Comparison of ENCODE assay signal across 19 cellular contexts in genomic region chr9:2338770-2339169, GRCh38.
"Had no signal": no experiment of that assay in that cellular context is flagged by ENCODE, and none has a peak within 500 bp of the region (broad histone marks: within the 10 kb centered on the region; RNA-seq: fewer than 3 reads in every experiment).

No MANE protein-coding gene starts in this region.

- H3K4me1 ChIP-seq: right lobe of liver had no signal

- H3K4me3 ChIP-seq: coronary artery, left ventricle myocardium inferior, ovary, right lobe of liver, tibial nerve had no signal

- H3K27me3 ChIP-seq: ovary, right lobe of liver, tibial nerve had no signal

- ATAC-seq: activated CD8-positive, alpha-beta T cell treated with anti-CD3 and anti-CD28 coated beads, Interleukin-2, amount 10 ng/mL, durations not matched to agents 7 days and 5 days; right lobe of liver had no signal

- H3K36me3 ChIP-seq: left ventricle myocardium inferior, ovary, right lobe of liver, tibial nerve had no signal

- H3K27ac ChIP-seq: coronary artery, ovary, right lobe of liver, tibial nerve had no signal

- DNase-seq: activated CD4-positive, alpha-beta T cell treated with anti-CD3 and anti-CD28 coated beads, Interleukin-2, amount 10 ng/mL, durations not matched to agents 24 days and 14 days; activated CD4-positive, CD25-positive, alpha-beta regulatory T cell; activated CD8-positive, alpha-beta T cell treated with anti-CD3 and anti-CD28 coated beads, Interleukin-2, amount 10 ng/mL, durations not matched to agents 7 days and 5 days; activated naive CD4-positive, alpha-beta T cell treated with Interleukin-2 at 50 U/mL for 16 hours; activated naive CD8-positive, alpha-beta T cell treated with anti-CD3 and anti-CD28 coated beads, Interleukin-2, amount 10 ng/mL, durations not matched to agents 7 days and 5 days; activated T-cell treated with anti-CD3 and anti-CD28 coated beads, Interleukin-2, amount 50 U/mL, for 24 hours; effector CD4-positive, alpha-beta T cell; hippocampal formation; left ventricle myocardium inferior; naive B cell; ovary; right lobe of liver; small intestine; stimulated activated CD4-positive, alpha-beta T cell treated with anti-CD3 and anti-CD28 coated beads, Interleukin-15, amount 100 ng/mL, for 24 hours; stimulated activated CD4-positive, alpha-beta T cell treated with anti-CD3 and anti-CD28 coated beads, Interleukin-2, amount 100 ng/mL, for 48 hours; T-helper 1 cell; T1000 had no signal

- H3K9me3 ChIP-seq: left ventricle myocardium inferior, ovary, right lobe of liver, tibial nerve had no signal
